ENCODE assay signal across 12 cellular contexts in genomic region chr11:41309111-41309522, GRCh38.
A peak's percentile ranks its signal among the peaks of the same experiment; 100 is the strongest.
DNase-seq lines count a peak whose midpoint lies in the region; ATAC-seq and TF ChIP-seq lines count a peak whose summit lies in the region.
"Had no signal": no experiment of that assay in that cellular context is flagged by ENCODE, and none has a peak within 500 bp of the region (broad histone marks: within the 10 kb centered on the region; RNA-seq: fewer than 3 reads in every experiment).

No MANE protein-coding gene starts in this region.

- CTCF ChIA-PET in WTC11 (lab: Charles Lee) = interaction anchor here (0.9 to 1.5 kb wide), 4 partner anchors 11 to 24 kb away, joined by 3 to 4 read pairs (median 3); no protein-coding TSS in a partner anchor

- peaks cover 32% of the 10 kb centered on the region for H3K4me1 Mint-ChIP-seq in WTC11
- no peaks in the 10 kb centered on the region for H3K4me1 Mint-ChIP-seq in activated T-helper 1 cell treated with anti-CD3 and anti-CD28 coated beads, Interleukin-12 subunit alpha, Interleukin-12 subunit beta, Interleukin-2, Interleukin-4 antibody, amounts not matched to agents 30 ng/mL and 10 ng/mL and 1 ng/mL, durations not matched to agents 14 hours and 24 hours and 36 hours (ENCODE audit: low read depth)

- intact Hi-C loops in activated T-helper 1 cell treated with anti-CD3 and anti-CD28 coated beads, Interleukin-12 subunit alpha, Interleukin-12 subunit beta, Interleukin-2, Interleukin-4 antibody, amounts not matched to agents 30 ng/mL and 10 ng/mL and 1 ng/mL, durations not matched to agents 14 hours and 24 hours and 36 hours (cut with micrococcal nuclease) = no loop called here

- H3K9me3 Mint-ChIP-seq in WTC11 = peaks cover 12% of the 10 kb centered on the region
- H3K9me3 Mint-ChIP-seq in activated T-helper 1 cell treated with anti-CD3 and anti-CD28 coated beads, Interleukin-12 subunit alpha, Interleukin-12 subunit beta, Interleukin-2, Interleukin-4 antibody, amounts not matched to agents 30 ng/mL and 10 ng/mL and 1 ng/mL, durations not matched to agents 14 hours and 24 hours and 36 hours = peaks cover 17% of the 10 kb centered on the region

- DNase-seq in WTC11 (ENCODE audit: low spot score) (no peak), GM19240 (ENCODE audit: insufficient read length, low spot score) (no peak), NCI-H446 (lab: John Stamatoyannopoulos, UW) (no peak), NCI-H1417 (lab: John Stamatoyannopoulos, UW) (no peak)
- DNase-seq in activated T-helper 1 cell treated with anti-CD3 and anti-CD28 coated beads, Interleukin-12 subunit alpha, Interleukin-12 subunit beta, Interleukin-2, Interleukin-4 antibody, amounts not matched to agents 30 ng/mL and 10 ng/mL and 1 ng/mL, durations not matched to agents 14 hours and 24 hours and 36 hours (ENCODE audit: low spot score) = no peak
- DNase-seq: adrenal gland, right cardiac atrium, upper lobe of left lung had no signal

- H3K4me3 Mint-ChIP-seq in WTC11 = no peak overlapping the region
- no peak overlapping the region for H3K4me3 Mint-ChIP-seq in activated T-helper 1 cell treated with anti-CD3 and anti-CD28 coated beads, Interleukin-12 subunit alpha, Interleukin-12 subunit beta, Interleukin-2, Interleukin-4 antibody, amounts not matched to agents 30 ng/mL and 10 ng/mL and 1 ng/mL, durations not matched to agents 14 hours and 24 hours and 36 hours
- H3K4me3 Mint-ChIP-seq: T-helper 2 cell treated with Interferon-gamma antibody and Interleukin-4, amounts not matched to agents 5 μg/mL and 100 μg/mL, for 36 hours had no signal

- ATAC-seq in GM18502 (IDR thresholded peaks at IDR 0.05; ENCODE audit: poor library complexity, unreplicated experiment) = peak; percentile 90
- peak; percentile 88 for ATAC-seq in GM21515 (IDR thresholded peaks at IDR 0.05; ENCODE audit: unreplicated experiment)
- ATAC-seq in HG03095 (IDR thresholded peaks at IDR 0.05; ENCODE audit: unreplicated experiment) = peak; percentile 80
- ATAC-seq in WTC11 = peak; percentile 32
- ATAC-seq: right cardiac atrium had no signal

- POLR2A ChIA-PET in WTC11 (lab: Charles Lee) = interaction anchor here (0.7 kb wide), 1 partner anchor 56 kb away, joined by 3 read pairs; no protein-coding TSS in a partner anchor

- peaks cover 4% of the 10 kb centered on the region; the same call in 1 of the 2 replicates for H3K27me3 Mint-ChIP-seq in WTC11 (ENCODE audit: low read depth)
- no peaks in the 10 kb centered on the region for H3K27me3 Mint-ChIP-seq in activated T-helper 1 cell treated with anti-CD3 and anti-CD28 coated beads, Interleukin-12 subunit alpha, Interleukin-12 subunit beta, Interleukin-2, Interleukin-4 antibody, amounts not matched to agents 30 ng/mL and 10 ng/mL and 1 ng/mL, durations not matched to agents 14 hours and 24 hours and 36 hours (ENCODE audit: insufficient read depth)

- no peak overlapping the region for H3K27ac Mint-ChIP-seq in WTC11
- H3K27ac Mint-ChIP-seq in activated T-helper 1 cell treated with anti-CD3 and anti-CD28 coated beads, Interleukin-12 subunit alpha, Interleukin-12 subunit beta, Interleukin-2, Interleukin-4 antibody, amounts not matched to agents 30 ng/mL and 10 ng/mL and 1 ng/mL, durations not matched to agents 14 hours and 24 hours and 36 hours = no peak overlapping the region
- H3K27ac Mint-ChIP-seq: T-helper 2 cell treated with Interferon-gamma antibody and Interleukin-4, amounts not matched to agents 5 μg/mL and 100 μg/mL, for 36 hours had no signal

- H3K36me3 Mint-ChIP-seq in WTC11 = peaks cover 5% of the 10 kb centered on the region
- no peaks in the 10 kb centered on the region for H3K36me3 Mint-ChIP-seq in activated T-helper 1 cell treated with anti-CD3 and anti-CD28 coated beads, Interleukin-12 subunit alpha, Interleukin-12 subunit beta, Interleukin-2, Interleukin-4 antibody, amounts not matched to agents 30 ng/mL and 10 ng/mL and 1 ng/mL, durations not matched to agents 14 hours and 24 hours and 36 hours (ENCODE audit: low read depth)

- TF ChIP-seq CTCF in WTC11 (IDR thresholded peaks at IDR 0.05) = no peak

TF ChIP-seq in WTC11, 78 proteins besides CTCF, POLR2A, EP300 and RAD21:
- TF ChIP-seq ATF2 (CRISPR knock-in tag; IDR thresholded peaks at IDR 0.05; ENCODE audit: borderline replicate concordance, low read depth) = no peak

Comparison
In these comparisons a context has a peak if more than half of its experiments do, and no peak if none do; other contexts are left out.
1. ATAC-seq: peak in every context shown above with its lines; median percentile 90 in GM18502; 88 in GM21515; 80 in HG03095; 32 in WTC11.